Comparison of ENCODE assay signal across 8 cellular contexts in the genomic region with DNA sequence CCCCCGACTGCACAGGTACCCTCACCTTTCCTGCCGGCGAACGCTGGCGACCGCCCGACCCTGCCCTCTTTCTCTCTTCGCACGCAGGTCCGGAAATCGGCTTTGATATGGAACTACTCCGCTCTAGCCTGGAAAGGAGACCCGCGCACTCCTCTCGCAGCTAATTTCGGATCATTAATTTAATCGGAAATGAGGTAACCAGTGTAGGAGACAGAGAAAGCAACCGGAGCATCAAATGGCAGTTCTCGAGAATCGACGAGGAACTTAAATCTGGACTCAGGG. TPM values are rescaled to one million over a fixed set of nuclear protein-coding genes. Genes with fewer than 3 reads are reported as not detected.
A peak's percentile ranks its signal among the peaks of the same experiment; 100 is the strongest.
DNase-seq lines count a peak whose midpoint lies in the region; ATAC-seq and TF ChIP-seq lines count a peak whose summit lies in the region.

No MANE protein-coding gene starts in this region.

- peak; percentile 75 for DNase-seq in NCI-H526 treated with DMSO at 0.1 percent for 48 hours (lab: John Stamatoyannopoulos, UW)
- DNase-seq in NCI-H526 (lab: John Stamatoyannopoulos, UW), result no peak
- DNase-seq in SK-N-SH, result no peak
- no peak for DNase-seq in fibroblast of villous mesenchyme (ENCODE audit: low read depth)
- DNase-seq in gastrocnemius medialis, result no peak
- no peak for DNase-seq in Ammon's horn (ENCODE audit: low spot score)
- DNase-seq in superior temporal gyrus (ENCODE audit: extremely low spot score), result no peak

- TF ChIP-seq CTCF in SK-N-SH (IDR thresholded peaks at IDR 0.05) (no peak), fibroblast of villous mesenchyme (IDR thresholded peaks at IDR 0.05; ENCODE audit: insufficient read depth, low read depth, low read length) (no peak), gastrocnemius medialis (IDR thresholded peaks at IDR 0.05 in 4 of 5, conservative IDR thresholded peaks at IDR 0.05 in 1 of 5) (no peak)

- H3K9me3 ChIP-seq in SK-N-SH (no peaks in the 10 kb centered on the region), gastrocnemius medialis (no peaks in the 10 kb centered on the region)

- H3K36me3 ChIP-seq in SK-N-SH (replicated peaks in 1 of 2; ENCODE audit: control insufficient read depth in 1 of 2, insufficient read depth in 2 of 2, low read length in 1 of 2), result peaks cover 0 to 4% of the 10 kb centered on the region in 2 experiments
- no peaks in the 10 kb centered on the region for H3K36me3 ChIP-seq in gastrocnemius medialis

- H3K4me3 ChIP-seq in SK-N-SH (ENCODE audit: low read depth in 2 of 2, low read length in 1 of 2) (peak overlapping the region; percentile 58 to 72), fibroblast of villous mesenchyme (ENCODE audit: low read depth, low read length) (peak overlapping the region; percentile 94), gastrocnemius medialis (peak overlapping the region; percentile 85 to 97 (median 91))

- WGBS in SK-N-SH (ENCODE audit: low lambda C conversion rate), result 4% methylated on average over 17 of the region's 21 CpGs

- H3K9ac ChIP-seq in SK-N-SH, result peak overlapping the region; percentile 71

- intact Hi-C loops in gastrocnemius medialis (cut with DNase I; ENCODE audit: low total_unique reads), result loop anchor here (2.0 to 10.0 kb wide), 7 partner anchors 80 to 943 kb away; a partner anchor contains a TSS

- H3K79me2 ChIP-seq in SK-N-SH (ENCODE audit: insufficient read depth), result peaks cover 65% of the 10 kb centered on the region

- CTCF ChIA-PET in SK-N-SH (lab: Yijun Ruan, JAX), result interaction anchor here (0.7 to 4.3 kb wide), 24 partner anchors 8 to 526 kb away, joined by 3 to 49 read pairs (median 6); no protein-coding TSS in a partner anchor

- no peak for TF ChIP-seq POLR2A in gastrocnemius medialis (IDR thresholded peaks at IDR 0.05)

- TF ChIP-seq EP300 in SK-N-SH (IDR thresholded peaks at IDR 0.05; ENCODE audit: borderline replicate concordance in 1 of 2, low read depth in 1 of 2, low read length in 1 of 2), result no peak

- POLR2A ChIA-PET in SK-N-SH (lab: Yijun Ruan, JAX), result no interaction called here

- H3K27me3 ChIP-seq in SK-N-SH (ENCODE audit: insufficient read depth) (no peaks in the 10 kb centered on the region), gastrocnemius medialis (no peaks in the 10 kb centered on the region)

- peak overlapping the region; percentile 89 for H3K4me2 ChIP-seq in SK-N-SH

- H2AFZ ChIP-seq in SK-N-SH (ENCODE audit: low read depth), result peak overlapping the region; percentile 66; the same call in 1 of the 2 replicates

- H3K27ac ChIP-seq in SK-N-SH (ENCODE audit: low read depth in 2 of 2, low read length in 1 of 2) (peak overlapping the region; percentile 55 to 90; a peak in 3 of 4 replicates), gastrocnemius medialis (peak overlapping the region; percentile 96 to 99 (median 98))

- no peak for TF ChIP-seq RAD21 in SK-N-SH (IDR thresholded peaks at IDR 0.05; ENCODE audit: low read length)

- in situ Hi-C loops in gastrocnemius medialis (cut with MboI; ENCODE audit: low sequenced_read_pairs in 4 of 4), result loop anchor here in 2 of 4 donors (10.0 kb wide), 1 partner anchor 247 kb away; no protein-coding TSS in a partner anchor

- H3K4me1 ChIP-seq in SK-N-SH (ENCODE audit: control insufficient read depth in 1 of 2, insufficient read depth in 2 of 2, low read depth in 1 of 2, low read length in 1 of 2) (peaks cover 12 to 28% of the 10 kb centered on the region in 2 experiments; a peak in 3 of 4 replicates), gastrocnemius medialis (peaks cover 26% of the 10 kb centered on the region in 2 donors)

- H3F3A ChIP-seq in SK-N-SH (replicated peaks; ENCODE audit: insufficient read depth), result peaks cover 40% of the 10 kb centered on the region

- peaks cover 14% of the 10 kb centered on the region for H4K20me1 ChIP-seq in SK-N-SH (ENCODE audit: insufficient read depth)

- ATAC-seq in HG02938 (IDR thresholded peaks at IDR 0.05; ENCODE audit: unreplicated experiment), result peak; percentile 10
- ATAC-seq in gastrocnemius medialis, result no peak

- H3K9me2 ChIP-seq in SK-N-SH, result no peaks in the 10 kb centered on the region

TF ChIP-seq in SK-N-SH, 30 proteins besides CTCF, POLR2A, EP300 and RAD21:
- TF ChIP-seq JUND (IDR thresholded peaks at IDR 0.05) (no peak), NRF1 (IDR thresholded peaks at IDR 0.05; ENCODE audit: low read depth, low read length) (no peak), CHD2 (IDR thresholded peaks at IDR 0.05; ENCODE audit: low read length, partially characterized antibody) (no peak), TAF1 (IDR thresholded peaks at IDR 0.05; ENCODE audit: borderline replicate concordance, low read depth, low read length) (no peak), FOSL2 (IDR thresholded peaks at IDR 0.05; ENCODE audit: borderline replicate concordance, low read depth) (no peak), RFX5 (IDR thresholded peaks at IDR 0.05; ENCODE audit: low read length) (no peak), NFIC (IDR thresholded peaks at IDR 0.05; ENCODE audit: borderline replicate concordance) (no peak)
TF ChIP-seq in SK-N-SH: peak in this region for 0.

RNA-seq across cellular contexts. Expression of a gene that starts 0.9 kb away (rescaled TPM):
- polyA plus RNA-seq in SK-N-SH (2012; rRNA removed), result 7.9 and 8.1 TPM in 2 replicates
- polyA plus RNA-seq in SK-N-SH (2012; cell fraction: cytosol; rRNA removed), result 5.4 and 5.9 TPM in 2 replicates
- polyA plus RNA-seq in SK-N-SH (2012; cell fraction: nucleus; rRNA removed), result 15.5 and 24.6 TPM in 2 replicates
- total RNA-seq in fibroblast of villous mesenchyme (42.5 and 45.3 TPM in 2 replicates), gastrocnemius medialis (10 to 100 TPM; 21.8 to 42.9 (median 33.1) TPM)
